ENCODE assay signal across 14 cellular contexts in the genomic region with DNA sequence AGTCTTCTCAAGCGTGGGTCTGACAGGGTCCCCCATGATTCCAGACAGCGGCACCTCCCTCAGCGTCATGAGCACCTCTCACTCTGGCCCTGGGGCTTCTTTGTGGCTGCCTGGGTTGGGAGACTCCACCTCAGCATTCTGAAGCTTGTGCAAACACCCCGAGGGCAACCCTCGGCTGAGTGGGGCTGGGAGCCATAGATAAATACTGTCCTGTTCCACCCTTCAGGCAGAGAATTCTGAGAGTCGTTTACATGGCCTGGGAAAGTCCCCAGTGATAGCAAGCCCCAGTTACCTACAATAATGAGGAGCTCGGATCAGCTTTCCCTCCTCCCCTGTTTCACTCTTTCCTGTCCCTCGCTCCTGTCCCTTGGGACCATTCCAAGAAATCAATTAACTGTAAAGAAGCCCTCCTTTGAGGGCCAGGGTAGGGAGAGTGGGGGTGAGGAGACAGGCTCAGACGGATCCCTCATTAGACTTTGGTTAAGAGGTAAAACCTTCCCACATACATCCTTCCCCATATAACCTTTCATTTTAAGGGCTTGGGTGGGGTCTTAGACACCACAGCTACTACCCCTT. TPM values are rescaled to one million over a fixed set of nuclear protein-coding genes. Genes with fewer than 3 reads are reported as not detected.
DNase-seq lines count a peak whose midpoint lies in the region; ATAC-seq and TF ChIP-seq lines count a peak whose summit lies in the region.
"Had no signal": no experiment of that assay in that cellular context is flagged by ENCODE, and none has a peak within 500 bp of the region (broad histone marks: within the 10 kb centered on the region; RNA-seq: fewer than 3 reads in every experiment).

No MANE protein-coding gene starts in this region.

- H3K36me3 Mint-ChIP-seq in type B pancreatic cell, result no peaks in the 10 kb centered on the region

- H3K4me3 Mint-ChIP-seq in type B pancreatic cell, result no peak overlapping the region

- ATAC-seq in HG02973 (IDR thresholded peaks at IDR 0.05; ENCODE audit: unreplicated experiment), result no peak
- ATAC-seq: body of pancreas had no signal

- TF ChIP-seq CTCF in epithelial cell of esophagus (IDR thresholded peaks at IDR 0.05; ENCODE audit: insufficient read depth, low read depth, low read length, missing control alignments), result no peak
- no peak for TF ChIP-seq CTCF in type B pancreatic cell (conservative IDR thresholded peaks at IDR 0.05)

- H3K4me3 ChIP-seq in epithelial cell of esophagus (ENCODE audit: low read length), result no peak overlapping the region
- H3K4me3 ChIP-seq: body of pancreas, SK-N-MC, upper lobe of left lung had no signal

- H3K27ac Mint-ChIP-seq in type B pancreatic cell, result peak overlapping the region; percentile 50

- H3K4me1 Mint-ChIP-seq in type B pancreatic cell (ENCODE audit: unreplicated experiment), result no peaks in the 10 kb centered on the region

- H3K9me3 Mint-ChIP-seq in type B pancreatic cell, result peaks cover 7% of the 10 kb centered on the region

- DNase-seq in NCI-H82 (lab: John Stamatoyannopoulos, UW) (peak; percentile 11), NCI-H82 treated with DMSO at 0.1 percent for 48 hours (lab: John Stamatoyannopoulos, UW; ENCODE audit: unreplicated experiment) (no peak), NCI-H526 (lab: John Stamatoyannopoulos, UW) (peak; percentile 6 to 32), epithelial cell of esophagus (ENCODE audit: low read depth) (peak; percentile 58), type B pancreatic cell (ENCODE audit: extremely low spot score, unreplicated experiment) (no peak), AML-193 (lab: John Stamatoyannopoulos, UW) (no peak), NCI-H748 treated with DMSO at 0.1 percent for 48 hours (lab: John Stamatoyannopoulos, UW) (no peak)
- DNase-seq: DMS153; effector CD4-positive, alpha-beta T cell; left cardiac atrium; upper lobe of left lung had no signal

- no peaks in the 10 kb centered on the region for H3K27me3 Mint-ChIP-seq in type B pancreatic cell

RNA-seq across cellular contexts. Expression of a gene that starts 31.6 kb away (rescaled TPM):
- total RNA-seq in type B pancreatic cell (ENCODE audit: low replicate concordance), result 255 and 276 TPM in 2 replicates

Comparison
In these comparisons a context has a peak if more than half of its experiments do, and no peak if none do; other contexts are left out.
1. DNase-seq: peak in NCI-H82 (single experiment), NCI-H526 (2 of 2) and epithelial cell of esophagus (single experiment); none in NCI-H82 treated with DMSO at 0.1 percent for 48 hours (single experiment), type B pancreatic cell (single experiment), AML-193 (0 of 2) and NCI-H748 treated with DMSO at 0.1 percent for 48 hours (single experiment).